ENCODE assay signal across 8 cellular contexts in genomic region chr2:237085261-237086221, GRCh38. TPM values are rescaled to one million over a fixed set of nuclear protein-coding genes. Genes with fewer than 3 reads are reported as not detected.
DNase-seq lines count a peak whose midpoint lies in the region; ATAC-seq and TF ChIP-seq lines count a peak whose summit lies in the region.

COPS8 (plus strand) TSS chr2:237085889; CDS start chr2:237085965, 76 bp downstream.

- peak within 1 kb of the TSS; percentile 99 for H3K27ac Mint-ChIP-seq in T-helper 2 cell treated with Interferon-gamma antibody and Interleukin-4, amounts not matched to agents 5 μg/mL and 100 μg/mL, for 36 hours

- TF ChIP-seq POLR2A in uterus (IDR thresholded peaks at IDR 0.05), result peak; percentile 82 to 95

- no peaks in the 10 kb centered on the region for H3K27me3 ChIP-seq in ascending aorta
- no peaks in the 10 kb centered on the region for H3K27me3 ChIP-seq in right atrium auricular region
- no peaks in the 10 kb centered on the region for H3K27me3 ChIP-seq in uterus

- DNase-seq in NCI-H1930 (lab: John Stamatoyannopoulos, UW) (peak; percentile 65 to 88), ascending aorta (ENCODE audit: low spot score in 2 of 2) (peak; percentile 80 to 98), right atrium auricular region (ENCODE audit: low spot score) (peak; percentile 95), pulmonary artery endothelial cell (ENCODE audit: low read depth, low spot score) (peak; percentile 76), uterus (peak; percentile 95)
- peak; percentile 94 for DNase-seq in T-helper 2 cell treated with Interferon-gamma antibody and Interleukin-4, amounts not matched to agents 5 μg/mL and 100 μg/mL, for 36 hours (ENCODE audit: low spot score)

- H3K27ac ChIP-seq in ascending aorta, result peak within 1 kb of the TSS; percentile 87 to 88
- peak within 1 kb of the TSS; percentile 81 to 86 for H3K27ac ChIP-seq in right atrium auricular region
- peak within 1 kb of the TSS; percentile 89 to 92 for H3K27ac ChIP-seq in uterus

- peak; percentile 15 to 28 (median 20) for TF ChIP-seq CTCF in ascending aorta (IDR thresholded peaks at IDR 0.05)
- peak in 1 of 2 donors; percentile 47 for TF ChIP-seq CTCF in right atrium auricular region (IDR thresholded peaks at IDR 0.05)
- peak; percentile 32 to 46 (median 40) for TF ChIP-seq CTCF in uterus (IDR thresholded peaks at IDR 0.05)

- H3K4me1 ChIP-seq in ascending aorta (peaks cover 6 to 14% of the 10 kb centered on the region in 2 donors), right atrium auricular region (peaks cover 0 to 26% of the 10 kb centered on the region in 2 donors), uterus (no peaks in the 10 kb centered on the region)

- no peaks in the 10 kb centered on the region for H3K9me3 Mint-ChIP-seq in T-helper 2 cell treated with Interferon-gamma antibody and Interleukin-4, amounts not matched to agents 5 μg/mL and 100 μg/mL, for 36 hours

- no peaks in the 10 kb centered on the region for H3K36me3 Mint-ChIP-seq in T-helper 2 cell treated with Interferon-gamma antibody and Interleukin-4, amounts not matched to agents 5 μg/mL and 100 μg/mL, for 36 hours (ENCODE audit: low read depth)

- H3K4me3 ChIP-seq in ascending aorta (peak within 1 kb of the TSS; percentile 72 to 86), right atrium auricular region (peak within 1 kb of the TSS; percentile 77 to 78), uterus (peak within 1 kb of the TSS; percentile 63 to 98)

- H3K27me3 Mint-ChIP-seq in T-helper 2 cell treated with Interferon-gamma antibody and Interleukin-4, amounts not matched to agents 5 μg/mL and 100 μg/mL, for 36 hours (ENCODE audit: low read depth), result no peaks in the 10 kb centered on the region

- H3K4me3 Mint-ChIP-seq in T-helper 2 cell treated with Interferon-gamma antibody and Interleukin-4, amounts not matched to agents 5 μg/mL and 100 μg/mL, for 36 hours, result peak within 1 kb of the TSS; percentile 98

- intact Hi-C loops in ascending aorta (cut with DNase I) (no loop called here), uterus (cut with DNase I; ENCODE audit: low total_unique reads) (no loop called here)

- peaks cover 11% of the 10 kb centered on the region for H3K4me1 Mint-ChIP-seq in T-helper 2 cell treated with Interferon-gamma antibody and Interleukin-4, amounts not matched to agents 5 μg/mL and 100 μg/mL, for 36 hours (ENCODE audit: low read depth)

- no peaks in the 10 kb centered on the region for H3K9me3 ChIP-seq in ascending aorta
- no peaks in the 10 kb centered on the region for H3K9me3 ChIP-seq in right atrium auricular region
- H3K9me3 ChIP-seq in uterus, result no peaks in the 10 kb centered on the region

- ATAC-seq in GM18502 (IDR thresholded peaks at IDR 0.05; ENCODE audit: poor library complexity, unreplicated experiment) (peak; percentile 98), HG02970 (IDR thresholded peaks at IDR 0.05; ENCODE audit: low FRiP score, unreplicated experiment) (peak; percentile 98)

- H3K36me3 ChIP-seq in ascending aorta (peaks cover 7 to 9% of the 10 kb centered on the region in 2 donors), right atrium auricular region (no peaks in the 10 kb centered on the region), uterus (no peaks in the 10 kb centered on the region)

RNA-seq across cellular contexts. Expression of gene COPS8, which starts in this region (rescaled TPM):
- total RNA-seq in ascending aorta, result 16.4 TPM
- 100 to 1,000 TPM; 106 to 162 TPM for total RNA-seq in right atrium auricular region
- total RNA-seq in pulmonary artery endothelial cell, result 144 and 184 TPM in 2 replicates
- total RNA-seq in uterus, result 100 to 1,000 TPM in 1 of 4 donors, 10 to 100 TPM in 3; 45.0 to 139 (median 60.8) TPM

Comparison
In these comparisons a context has a peak if more than half of its experiments do, and no peak if none do; other contexts are left out.
1. Peak in every context shown above with its lines: DNase-seq, ATAC-seq, H3K4me3 ChIP-seq and H3K27ac ChIP-seq.